In the genomic region with DNA sequence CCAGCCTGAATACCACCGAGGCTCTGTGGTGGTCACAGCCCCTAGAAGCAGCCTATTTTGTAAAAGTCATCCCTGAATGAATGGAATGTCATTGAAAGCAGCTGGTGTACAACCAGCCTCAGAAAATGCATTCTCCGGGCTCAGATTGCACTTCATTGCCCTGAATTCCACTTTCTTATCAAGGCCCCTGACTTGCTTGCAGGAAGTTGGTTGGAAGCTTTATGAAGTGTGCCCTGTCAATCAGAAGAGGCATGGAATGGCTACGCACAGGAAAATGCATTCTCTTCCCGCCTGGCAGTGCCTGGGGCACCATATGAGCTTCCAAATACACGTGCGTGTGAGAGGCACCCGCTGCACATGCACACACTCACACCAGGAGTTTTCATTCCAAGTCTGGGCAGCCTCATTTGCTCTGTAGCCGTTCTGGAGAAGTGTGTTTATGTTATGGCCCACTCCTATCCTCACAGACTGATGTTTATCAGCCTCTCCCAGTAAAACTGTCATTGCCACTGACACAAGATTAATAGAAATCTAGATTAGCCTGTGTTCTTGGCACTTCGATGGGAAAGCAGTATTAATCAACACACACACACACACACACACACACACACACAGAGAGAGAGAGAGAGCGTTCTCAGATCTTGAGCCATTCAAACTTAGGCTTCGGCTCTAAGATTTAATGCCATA, we compare ENCODE assay signal across 1 cellular context.
A peak's percentile ranks its signal among the peaks of the same experiment; 100 is the strongest.
TF ChIP-seq lines count a peak whose summit lies in the region.

No MANE protein-coding gene starts in this region.

TF ChIP-seq in IMR-90, 13 proteins besides CTCF, POLR2A, EP300 and RAD21:
- TF ChIP-seq RFX5 (IDR thresholded peaks at IDR 0.05; ENCODE audit: low read depth, low read length) (no peak; the same call in 1 of the 2 replicates), SMC3 (IDR thresholded peaks at IDR 0.05; ENCODE audit: low read depth, low read length) (no peak), CHD1 (IDR thresholded peaks at IDR 0.05; ENCODE audit: low read depth, low read length) (0 out of 2 replicates have a peak, but pooled peaks have one; percentile 26), MXI1 (IDR thresholded peaks at IDR 0.05; ENCODE audit: borderline replicate concordance, low read depth, low read length) (peak; percentile 84), BHLHE40 (IDR thresholded peaks at IDR 0.05; ENCODE audit: low read depth, low read length) (peak; percentile 87)
